ENCODE assay signal across 8 cellular contexts in genomic region chr11:19116971-19117759, GRCh38. TPM values are rescaled to one million over a fixed set of nuclear protein-coding genes. Genes with fewer than 3 reads are reported as not detected.
DNase-seq lines count a peak whose midpoint lies in the region; ATAC-seq and TF ChIP-seq lines count a peak whose summit lies in the region.

Gene ZDHHC13, plus strand, starts transcription at chr11:19117168. Its CDS starts 82 bp downstream, at chr11:19117250.

- H3K27me3 Mint-ChIP-seq in activated naive CD8-positive, alpha-beta T cell treated with anti-CD3 and anti-CD28 coated beads, Interleukin-2, amount 50 U/mL, for 24 hours: no peaks in the 10 kb centered on the region

- 1% methylated on average over 61 of the region's 61 CpGs for WGBS in heart right ventricle, 2 donors

- H3K27ac ChIP-seq in heart right ventricle (peak within 1 kb of the TSS in 6 of 10 donors; percentile 42 to 83 (median 62)), upper lobe of right lung (peak within 1 kb of the TSS; percentile 43)

- H3K4me1 Mint-ChIP-seq in activated naive CD8-positive, alpha-beta T cell treated with anti-CD3 and anti-CD28 coated beads, Interleukin-2, amount 50 U/mL, for 24 hours: peaks cover 55% of the 10 kb centered on the region

- peak within 1 kb of the TSS; percentile 76 to 99 (median 85) for H3K4me3 ChIP-seq in heart right ventricle
- peak within 1 kb of the TSS; percentile 74 for H3K4me3 ChIP-seq in upper lobe of right lung

- H3K4me3 Mint-ChIP-seq in activated naive CD8-positive, alpha-beta T cell treated with anti-CD3 and anti-CD28 coated beads, Interleukin-2, amount 50 U/mL, for 24 hours: peak within 1 kb of the TSS; percentile 93

- in situ Hi-C loops in GM13976 (cut with MboI; ENCODE audit: low sequenced_read_pairs, unreplicated experiment): no loop called here

- no peaks in the 10 kb centered on the region for H3K9me3 Mint-ChIP-seq in activated naive CD8-positive, alpha-beta T cell treated with anti-CD3 and anti-CD28 coated beads, Interleukin-2, amount 50 U/mL, for 24 hours

- H3K36me3 Mint-ChIP-seq in activated naive CD8-positive, alpha-beta T cell treated with anti-CD3 and anti-CD28 coated beads, Interleukin-2, amount 50 U/mL, for 24 hours (ENCODE audit: low read depth): peaks cover 29% of the 10 kb centered on the region

- TF ChIP-seq CTCF in GM13976 (IDR thresholded peaks at IDR 0.05; ENCODE audit: borderline replicate concordance, control extremely low read depth, extremely low read depth, insufficient read depth, missing control alignments) (peak; percentile 49), heart right ventricle (IDR thresholded peaks at IDR 0.05) (peak in 5 of 9 donors; percentile 32 to 56 (median 48)), upper lobe of right lung (IDR thresholded peaks at IDR 0.05) (peak; percentile 33)

- H3K27ac Mint-ChIP-seq in activated naive CD8-positive, alpha-beta T cell treated with anti-CD3 and anti-CD28 coated beads, Interleukin-2, amount 50 U/mL, for 24 hours: peak within 1 kb of the TSS; percentile 86

- ATAC-seq in HG02852 (IDR thresholded peaks at IDR 0.05; ENCODE audit: unreplicated experiment) (peak; percentile 99), heart right ventricle (peak; percentile 98 to 100 (median 99)), upper lobe of right lung (peak; percentile 99)
- ATAC-seq in activated naive CD8-positive, alpha-beta T cell treated with anti-CD3 and anti-CD28 coated beads, Interleukin-2, amount 50 U/mL, for 24 hours: peak; percentile 99

- no peaks in the 10 kb centered on the region for H3K9me3 ChIP-seq in heart right ventricle
- H3K9me3 ChIP-seq in upper lobe of right lung: no peaks in the 10 kb centered on the region

- intact Hi-C loops in heart right ventricle (cut with DNase I): loop anchor here in 1 of 10 donors (5.0 kb wide), 1 partner anchor 40 kb away; no protein-coding TSS in a partner anchor
- intact Hi-C loops in posterior vena cava (cut with DNase I): no loop called here
- intact Hi-C loops in upper lobe of right lung (cut with DNase I): no loop called here

- H3K4me1 ChIP-seq in heart right ventricle: peaks cover 0 to 31% (median 12%) of the 10 kb centered on the region in 9 donors
- peaks cover 10% of the 10 kb centered on the region for H3K4me1 ChIP-seq in upper lobe of right lung

- peaks cover 0 to 12% (median 0%) of the 10 kb centered on the region in 9 donors for H3K36me3 ChIP-seq in heart right ventricle
- no peaks in the 10 kb centered on the region for H3K36me3 ChIP-seq in upper lobe of right lung

- H3K27me3 ChIP-seq in heart right ventricle (no peaks in the 10 kb centered on the region), upper lobe of right lung (no peaks in the 10 kb centered on the region)

- DNase-seq in GM13976 (ENCODE audit: low spot score) (peak; percentile 99), NCI-H1436 (lab: John Stamatoyannopoulos, UW) (peak; percentile 93), SW480 (ENCODE audit: low spot score) (peak; percentile 91), heart right ventricle (peak; percentile 93 to 94), posterior vena cava (ENCODE audit: low spot score) (peak; percentile 96), upper lobe of right lung (peak; percentile 97)
- DNase-seq in activated naive CD8-positive, alpha-beta T cell treated with anti-CD3 and anti-CD28 coated beads, Interleukin-2, amount 50 U/mL, for 24 hours: peak; percentile 96

RNA-seq across cellular contexts. Expression of gene ZDHHC13, which starts in this region (rescaled TPM):
- 1 to 10 TPM; 6.0 to 9.3 (median 6.8) TPM for total RNA-seq in heart right ventricle
- 1 to 10 TPM; 8.0 to 9.4 TPM for polyA plus RNA-seq in heart right ventricle
- 1 to 10 TPM; 5.4 to 5.9 TPM for total RNA-seq in posterior vena cava
- 12.2 TPM for total RNA-seq in upper lobe of right lung

Comparison
In these comparisons a context has a peak if more than half of its experiments do, and no peak if none do; other contexts are left out.
1. Peak in every context shown above with its lines: DNase-seq, ATAC-seq, H3K4me3 ChIP-seq and H3K27ac ChIP-seq.